9 cellular contexts compared by ENCODE assay signal in genomic region chr20:39264506-39265172, GRCh38.
A peak's percentile ranks its signal among the peaks of the same experiment; 100 is the strongest.
DNase-seq lines count a peak whose midpoint lies in the region; ATAC-seq and FAIRE-seq lines count a peak whose summit lies in the region.
"Had no signal": no experiment of that assay in that cellular context is flagged by ENCODE, and none has a peak within 500 bp of the region (broad histone marks: within the 10 kb centered on the region; RNA-seq: fewer than 3 reads in every experiment).

No MANE protein-coding gene starts in this region.

- ATAC-seq in HG03095 (IDR thresholded peaks at IDR 0.05; ENCODE audit: unreplicated experiment) = no peak

- FAIRE-seq in islet of Langerhans (lab: Jason Lieb, UNC) = peak; percentile 92
- FAIRE-seq: G401.6 had no signal

- in situ Hi-C loops in T47D (cut with HindIII; ENCODE audit: low pct_unique_long_range_greater_than_20kb, low sequenced_read_pairs) = no loop called here

- DNase-seq in activated T-cell treated with anti-CD3 and anti-CD28 coated beads for 1 hour (ENCODE audit: low read depth) (peak; percentile 11), activated T-cell treated with anti-CD3 and anti-CD28 coated beads for 4 hours (no peak), NAMALWA (ENCODE audit: low spot score) (peak; percentile 52), SKM-1 treated with dmso at 0.1 percent for 144 hours (lab: John Stamatoyannopoulos, UW; ENCODE audit: unreplicated experiment) (peak; percentile 37), T47D (ENCODE audit: low read depth in 1 of 2, low spot score in 1 of 2) (peak; percentile 78 to 84)
- peak; percentile 50 for DNase-seq in stimulated activated CD4-positive, alpha-beta T cell treated with anti-CD3 and anti-CD28 coated beads, Interleukin-1b, Interleukin-23, amount 100 ng/mL, for 48 hours
